Comparison of ENCODE assay signal across 7 cellular contexts in the genomic region with DNA sequence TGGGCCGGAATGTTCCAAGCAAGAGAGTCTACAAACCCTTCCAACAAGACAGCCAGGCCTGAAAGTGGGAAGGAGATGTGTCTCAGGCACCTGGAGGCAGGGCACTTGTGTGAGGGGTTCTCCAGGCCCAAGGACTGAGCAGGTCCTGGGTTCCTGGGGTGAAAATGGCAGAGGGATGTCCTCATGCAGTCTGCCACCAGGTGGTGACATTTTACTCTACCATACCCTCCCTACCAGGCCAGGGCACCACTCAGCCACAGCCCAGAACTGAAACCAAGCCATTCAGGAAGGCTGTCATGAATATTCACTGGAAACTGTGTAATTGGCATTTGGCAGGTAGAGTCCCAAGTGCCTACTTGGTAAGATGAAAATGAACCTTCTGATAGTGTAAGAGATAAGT.
DNase-seq lines count a peak whose midpoint lies in the region; ATAC-seq, FAIRE-seq and TF ChIP-seq lines count a peak whose summit lies in the region.

No MANE protein-coding gene starts in this region.

- FAIRE-seq in HepG2 (lab: Jason Lieb, UNC) = no peak

- H4K20me1 ChIP-seq in HepG2 (ENCODE audit: insufficient read depth, low read length) = no peaks in the 10 kb centered on the region

- 86% methylated on average over 1 of the region's 1 CpG for WGBS in HepG2 (ENCODE audit: low lambda C conversion rate)

- H3K9ac ChIP-seq in HepG2 (ENCODE audit: insufficient read depth, low read depth, low read length) = no peak overlapping the region

- H3K36me3 ChIP-seq in HepG2 (replicated peaks in 1 of 2; ENCODE audit: control insufficient read depth in 1 of 2, insufficient read depth in 2 of 2, low read length in 2 of 2) = no peaks in the 10 kb centered on the region

- POLR2A ChIA-PET in HepG2 (lab: Yijun Ruan, JAX) = no interaction called here

- no peak overlapping the region for H3K27ac Mint-ChIP-seq in T-helper 17 cell
- no peak overlapping the region for H3K27ac Mint-ChIP-seq in stimulated activated memory B cell treated with anti-CD40 and anti-IgM and Interleukin-4, amounts not matched to agents 10 μg/mL and 1 μg/mL and 100 μg/mL, for 72 hours

- H3K9me3 ChIP-seq in T-helper 17 cell (ENCODE audit: control insufficient read depth, low read length, poor library complexity, severe bottlenecking) = no peaks in the 10 kb centered on the region
- no peaks in the 10 kb centered on the region for H3K9me3 ChIP-seq in HepG2 (ENCODE audit: low read length)

- in situ Hi-C loops in HepG2 (cut with HindIII; ENCODE audit: extremely low pct_ligation_motif_present, low pct_unique_long_range_greater_than_20kb) = no loop called here

- no peaks in the 10 kb centered on the region for H3K27me3 ChIP-seq in HepG2 (ENCODE audit: control insufficient read depth in 1 of 2, insufficient read depth in 2 of 2, low read length in 2 of 2)

- H3K9me3 Mint-ChIP-seq in stimulated activated memory B cell treated with anti-CD40 and anti-IgM and Interleukin-4, amounts not matched to agents 10 μg/mL and 1 μg/mL and 100 μg/mL, for 72 hours = no peaks in the 10 kb centered on the region

- H3K4me1 ChIP-seq in HepG2 (ENCODE audit: insufficient read depth, low read length) = peaks cover 13% of the 10 kb centered on the region; the same call in 1 of the 2 replicates

- no peaks in the 10 kb centered on the region for H3K36me3 Mint-ChIP-seq in T-helper 17 cell (ENCODE audit: low read depth)
- H3K36me3 Mint-ChIP-seq in stimulated activated memory B cell treated with anti-CD40 and anti-IgM and Interleukin-4, amounts not matched to agents 10 μg/mL and 1 μg/mL and 100 μg/mL, for 72 hours = no peaks in the 10 kb centered on the region

- H3K4me2 ChIP-seq in HepG2 (ENCODE audit: low read depth, low read length) = no peak overlapping the region

- no peaks in the 10 kb centered on the region for H3K79me2 ChIP-seq in HepG2 (ENCODE audit: insufficient read depth, low read length)

- ATAC-seq in HG02571 (IDR thresholded peaks at IDR 0.05; ENCODE audit: unreplicated experiment) (peak; percentile 78), T-helper 17 cell (peak; percentile 77), HepG2 (peak; percentile 98)
- peak; percentile 78 for ATAC-seq in stimulated activated memory B cell treated with anti-CD40 and anti-IgM and Interleukin-4, amounts not matched to agents 10 μg/mL and 1 μg/mL and 100 μg/mL, for 72 hours

- intact Hi-C loops in HepG2 (cut with micrococcal nuclease; ENCODE audit: unreplicated experiment) = loop anchor here (2.0 kb wide), 1 partner anchor 195 kb away; no protein-coding TSS in a partner anchor

- no peak overlapping the region for H3K4me3 ChIP-seq in cardiac fibroblast (replicated peaks in 1 of 2; ENCODE audit: low read depth in 2 of 2, low read length in 2 of 2)
- H3K4me3 ChIP-seq in HepG2 (replicated peaks in 1 of 3; ENCODE audit: insufficient read depth in 1 of 3, low read depth in 2 of 3, low read length in 3 of 3) = no peak overlapping the region

- DNase-seq in NCI-H1436 (lab: John Stamatoyannopoulos, UW) (peak; percentile 69), T-helper 17 cell (peak in 2 of 3 donors; percentile 5 to 9), cardiac fibroblast (ENCODE audit: low read depth in 2 of 2) (peak; percentile 31 to 45), HepG2 (ENCODE audit: low spot score) (peak; percentile 49)

- CTCF ChIA-PET in HepG2 (lab: Yijun Ruan, JAX; ENCODE audit: low intra/inter-chr PET ratio, low total read pairs) = interaction anchor here (1.2 to 1.7 kb wide), 3 partner anchors 185 to 348 kb away, joined by 4 to 15 read pairs (median 5); a partner anchor contains a TSS

- H3K27ac ChIP-seq in HepG2 (ENCODE audit: extremely low read length, insufficient read depth, low read length) = no peak overlapping the region

- TF ChIP-seq EP300 in HepG2 (IDR thresholded peaks at IDR 0.05; ENCODE audit: low read depth in 2 of 2, low read length in 2 of 2) (no peak), HepG2 (CRISPR knock-in tag; IDR thresholded peaks at IDR 0.05; ENCODE audit: borderline replicate concordance) (no peak)

- H2AFZ ChIP-seq in HepG2 (ENCODE audit: low read length) = no peak overlapping the region

- no peak for TF ChIP-seq POLR2A in HepG2 (IDR thresholded peaks at IDR 0.05; ENCODE audit: insufficient read depth in 1 of 2, low read depth in 2 of 2, low read length in 2 of 2)

- H3K4me3 Mint-ChIP-seq in T-helper 17 cell = no peak overlapping the region
- no peak overlapping the region for H3K4me3 Mint-ChIP-seq in stimulated activated memory B cell treated with anti-CD40 and anti-IgM and Interleukin-4, amounts not matched to agents 10 μg/mL and 1 μg/mL and 100 μg/mL, for 72 hours

- BruUV-seq in HepG2 (replicated peaks; lab: Mats Ljungman, UMichigan) = no TSS peak

- peak; percentile 48; the same call in 1 of the 2 replicates for TF ChIP-seq RAD21 in HepG2 (CRISPR knock-in tag; IDR thresholded peaks at IDR 0.05)

- H3K4me1 Mint-ChIP-seq in T-helper 17 cell = peaks cover 4% of the 10 kb centered on the region
- H3K4me1 Mint-ChIP-seq in stimulated activated memory B cell treated with anti-CD40 and anti-IgM and Interleukin-4, amounts not matched to agents 10 μg/mL and 1 μg/mL and 100 μg/mL, for 72 hours = peaks cover 6% of the 10 kb centered on the region

- peaks cover 28% of the 10 kb centered on the region for H3K27me3 Mint-ChIP-seq in T-helper 17 cell
- peaks cover 10% of the 10 kb centered on the region for H3K27me3 Mint-ChIP-seq in stimulated activated memory B cell treated with anti-CD40 and anti-IgM and Interleukin-4, amounts not matched to agents 10 μg/mL and 1 μg/mL and 100 μg/mL, for 72 hours

- TF ChIP-seq CTCF in GM12873 (IDR thresholded peaks at IDR 0.05; ENCODE audit: insufficient read depth, low read depth, low read length, missing control alignments) (peak; percentile 81), cardiac fibroblast (IDR thresholded peaks at IDR 0.05; ENCODE audit: low read depth, low read length) (peak; percentile 52), HepG2 (CRISPR knock-in tag; IDR thresholded peaks at IDR 0.05) (peak; percentile 80)

TF ChIP-seq in HepG2, 621 proteins besides CTCF, POLR2A, EP300 and RAD21 (continues in another document):
- TF ChIP-seq SNAPC2 (CRISPR knock-in tag; IDR thresholded peaks at IDR 0.05) = no peak
- TF ChIP-seq STAG1 (CRISPR knock-in tag; IDR thresholded peaks at IDR 0.05) = peak; percentile 85
- TF ChIP-seq TRIM24 (CRISPR knock-in tag; IDR thresholded peaks at IDR 0.05) = no peak
- peak; percentile 28 for TF ChIP-seq TEAD3 (CRISPR knock-in tag; optimal IDR thresholded peaks at IDR 0.05; ENCODE audit: borderline replicate concordance)
- TF ChIP-seq POLR2AphosphoS5 (IDR thresholded peaks at IDR 0.05; ENCODE audit: low read depth, low read length) = no peak
- no peak for TF ChIP-seq CBFB (CRISPR knock-in tag; IDR thresholded peaks at IDR 0.05)
- TF ChIP-seq CREB1 (IDR thresholded peaks at IDR 0.05) = no peak
- no peak for TF ChIP-seq CREB1 (CRISPR knock-in tag; IDR thresholded peaks at IDR 0.05)
- peak; percentile 81 for TF ChIP-seq SMC3 (IDR thresholded peaks at IDR 0.05; ENCODE audit: low read length)
- no peak for TF ChIP-seq CHD2 (IDR thresholded peaks at IDR 0.05; ENCODE audit: low read depth, low read length)
- TF ChIP-seq IRF2 (CRISPR knock-in tag; IDR thresholded peaks at IDR 0.05) = no peak
- no peak for TF ChIP-seq ZNF674 (CRISPR knock-in tag; IDR thresholded peaks at IDR 0.05; ENCODE audit: low read depth)
- TF ChIP-seq MED1 (CRISPR knock-in tag; IDR thresholded peaks at IDR 0.05) = no peak
- no peak for TF ChIP-seq EED (CRISPR knock-in tag; IDR thresholded peaks at IDR 0.05)
- TF ChIP-seq, protein P1, sequence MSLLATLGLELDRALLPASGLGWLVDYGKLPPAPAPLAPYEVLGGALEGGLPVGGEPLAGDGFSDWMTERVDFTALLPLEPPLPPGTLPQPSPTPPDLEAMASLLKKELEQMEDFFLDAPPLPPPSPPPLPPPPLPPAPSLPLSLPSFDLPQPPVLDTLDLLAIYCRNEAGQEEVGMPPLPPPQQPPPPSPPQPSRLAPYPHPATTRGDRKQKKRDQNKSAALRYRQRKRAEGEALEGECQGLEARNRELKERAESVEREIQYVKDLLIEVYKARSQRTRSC (CRISPR knock-in tag; IDR thresholded peaks at IDR 0.05; ENCODE audit: low read depth) = no peak
- TF ChIP-seq TOPORS (CRISPR knock-in tag; IDR thresholded peaks at IDR 0.05) = no peak
- TF ChIP-seq SALL1 (CRISPR knock-in tag; IDR thresholded peaks at IDR 0.05) = 0 out of 2 replicates have a peak, but pooled peaks have one; percentile 9
- TF ChIP-seq ZNF326 (CRISPR knock-in tag; IDR thresholded peaks at IDR 0.05; ENCODE audit: borderline replicate concordance) = no peak
- TF ChIP-seq SKI (IDR thresholded peaks at IDR 0.05; ENCODE audit: partially characterized antibody) = peak; percentile 14
- TF ChIP-seq SP1 (IDR thresholded peaks at IDR 0.05) = no peak
- TF ChIP-seq SP1 (CRISPR knock-in tag; IDR thresholded peaks at IDR 0.05) = no peak
- no peak for TF ChIP-seq MTF2 (CRISPR knock-in tag; IDR thresholded peaks at IDR 0.05; ENCODE audit: borderline replicate concordance)
- TF ChIP-seq KAT2B (IDR thresholded peaks at IDR 0.05; ENCODE audit: borderline replicate concordance, low read depth, low read length) = no peak
- TF ChIP-seq SOX5 (CRISPR knock-in tag; IDR thresholded peaks at IDR 0.05; ENCODE audit: borderline replicate concordance) = no peak
- TF ChIP-seq FOSL2 (CRISPR knock-in tag; IDR thresholded peaks at IDR 0.05) = 0 out of 2 replicates have a peak, but pooled peaks have one; percentile 13
- TF ChIP-seq, protein P2, sequence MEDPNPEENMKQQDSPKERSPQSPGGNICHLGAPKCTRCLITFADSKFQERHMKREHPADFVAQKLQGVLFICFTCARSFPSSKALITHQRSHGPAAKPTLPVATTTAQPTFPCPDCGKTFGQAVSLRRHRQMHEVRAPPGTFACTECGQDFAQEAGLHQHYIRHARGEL (CRISPR knock-in tag; IDR thresholded peaks at IDR 0.05) = peak; percentile 100
- TF ChIP-seq HNRNPK (IDR thresholded peaks at IDR 0.05; ENCODE audit: low read depth, low read length, poor library complexity, severe bottlenecking) = no peak
- no peak for TF ChIP-seq ZFP37 (CRISPR knock-in tag; IDR thresholded peaks at IDR 0.05; ENCODE audit: borderline replicate concordance)
- TF ChIP-seq ZNF644 (CRISPR knock-in tag; IDR thresholded peaks at IDR 0.05; ENCODE audit: low read depth) = no peak
- TF ChIP-seq ZNF431 (CRISPR knock-in tag; IDR thresholded peaks at IDR 0.05; ENCODE audit: borderline replicate concordance, low read depth) = no peak
- no peak for TF ChIP-seq ZNF296 (CRISPR knock-in tag; conservative IDR thresholded peaks at IDR 0.05)
- TF ChIP-seq TARDBP (CRISPR knock-in tag; IDR thresholded peaks at IDR 0.05) = peak; percentile 34; the same call in 1 of the 2 replicates
- no peak for TF ChIP-seq SMAD3 (CRISPR knock-in tag; IDR thresholded peaks at IDR 0.05)
- no peak for TF ChIP-seq XRCC5 (optimal IDR thresholded peaks at IDR 0.05; ENCODE audit: low read length)
- TF ChIP-seq KMT2B (CRISPR knock-in tag; IDR thresholded peaks at IDR 0.05) = no peak

Comparison
In these comparisons a context has a peak if more than half of its experiments do, and no peak if none do; other contexts are left out.
1. DNase-seq: peak in every context shown above with its lines; median percentile 69 in NCI-H1436; 49 in HepG2; 38 in cardiac fibroblast; 7 in T-helper 17 cell.